ENCODE assay signal across 18 cellular contexts in genomic region chr15:40271915-40272712, GRCh38. TPM values are rescaled to one million over a fixed set of nuclear protein-coding genes. Genes with fewer than 3 reads are reported as not detected.
DNase-seq lines count a peak whose midpoint lies in the region; ATAC-seq, FAIRE-seq and TF ChIP-seq lines count a peak whose summit lies in the region.
"Had no signal": no experiment of that assay in that cellular context is flagged by ENCODE, and none has a peak within 500 bp of the region (broad histone marks: within the 10 kb centered on the region; RNA-seq: fewer than 3 reads in every experiment).

No MANE protein-coding gene starts in this region.

- no peak overlapping the region for H2AFZ ChIP-seq in HepG2 (ENCODE audit: low read length)
- H2AFZ ChIP-seq in neural progenitor cell (replicated peaks), result no peak overlapping the region
- H2AFZ ChIP-seq: GM23248 had no signal

- in situ Hi-C loops in HepG2 (cut with HindIII; ENCODE audit: extremely low pct_ligation_motif_present, low pct_unique_long_range_greater_than_20kb), result loop anchor here (5.0 kb wide), 2 partner anchors 55 to 225 kb away; no protein-coding TSS in a partner anchor

- H3K4me3 ChIP-seq in HepG2 (replicated peaks in 1 of 3; ENCODE audit: insufficient read depth in 1 of 3, low read depth in 2 of 3, low read length in 3 of 3) (peak overlapping the region in 1 of 3 experiments; percentile 56; a peak in 1 of 6 replicates), neural progenitor cell (no peak overlapping the region)
- H3K4me3 ChIP-seq: GM23248 had no signal

- H3K27me3 ChIP-seq in HepG2 (ENCODE audit: control insufficient read depth in 1 of 2, insufficient read depth in 2 of 2, low read length in 2 of 2) (peaks cover 4 to 35% of the 10 kb centered on the region in 2 experiments; a peak in 4 of 5 replicates), neural progenitor cell (peaks cover 4% of the 10 kb centered on the region)
- H3K27me3 ChIP-seq: BE2C had no signal

- no peaks in the 10 kb centered on the region for H3K9me3 ChIP-seq in HepG2 (ENCODE audit: low read length)
- H3K9me3 ChIP-seq in neural progenitor cell (ENCODE audit: low read depth), result no peaks in the 10 kb centered on the region
- H3K9me3 ChIP-seq: BE2C had no signal

- H3K4me3 Mint-ChIP-seq in CD14-positive monocyte, result no peak overlapping the region
- no peak overlapping the region for H3K4me3 Mint-ChIP-seq in neural progenitor cell
- H3K4me3 Mint-ChIP-seq: CD4-positive, alpha-beta T cell; H9 had no signal

- H3K9ac ChIP-seq in HepG2 (ENCODE audit: insufficient read depth, low read depth, low read length) (no peak overlapping the region), neural progenitor cell (no peak overlapping the region)
- H3K9ac ChIP-seq: GM23248 had no signal

- H3K27ac Mint-ChIP-seq in CD14-positive monocyte (no peak overlapping the region), neural progenitor cell (peak overlapping the region; percentile 85)
- H3K27ac Mint-ChIP-seq: CD4-positive, alpha-beta T cell had no signal

- no peaks in the 10 kb centered on the region for H3F3A ChIP-seq in neural progenitor cell (ENCODE audit: low read depth)

- H3K9me3 Mint-ChIP-seq in CD14-positive monocyte (no peaks in the 10 kb centered on the region), neural progenitor cell (no peaks in the 10 kb centered on the region)
- H3K9me3 Mint-ChIP-seq: CD4-positive, alpha-beta T cell; H9 had no signal

- CTCF ChIA-PET in RWPE1 (lab: Yijun Ruan, JAX) (interaction anchor here (0.6 to 7.0 kb wide), 13 partner anchors 12 to 367 kb away, joined by 3 to 112 read pairs (median 6); partner anchors contain the start of gene PAK6), HepG2 (lab: Yijun Ruan, JAX; ENCODE audit: low intra/inter-chr PET ratio, low total read pairs) (interaction anchor here (6.3 kb wide), 1 partner anchor 55 kb away, joined by 266 read pairs; no protein-coding TSS in a partner anchor)

- BruUV-seq in HepG2 (replicated peaks; lab: Mats Ljungman, UMichigan), result no TSS peak

- H3K27me3 Mint-ChIP-seq in CD14-positive monocyte (ENCODE audit: low read depth in 3 of 3) (peaks cover 2 to 12% (median 9%) of the 10 kb centered on the region in 3 donors), neural progenitor cell (ENCODE audit: insufficient read depth, low read depth) (peaks cover 22% of the 10 kb centered on the region)

- peak; percentile 38 for ATAC-seq in HepG2
- ATAC-seq in GM19463 (IDR thresholded peaks at IDR 0.05; ENCODE audit: unreplicated experiment), result no peak
- ATAC-seq in esophagus mucosa, result no peak

- H3K36me3 Mint-ChIP-seq in CD14-positive monocyte (no peaks in the 10 kb centered on the region), neural progenitor cell (no peaks in the 10 kb centered on the region)

- H3K79me2 ChIP-seq in HepG2 (ENCODE audit: insufficient read depth, low read length) (no peaks in the 10 kb centered on the region), neural progenitor cell (ENCODE audit: low read depth) (no peaks in the 10 kb centered on the region)

- DNase-seq in CD14-positive monocyte (ENCODE audit: low spot score) (no peak), RWPE1 (ENCODE audit: low spot score) (no peak), HepG2 (ENCODE audit: low spot score) (no peak), neural progenitor cell (ENCODE audit: low spot score) (no peak), SIG-M5 (lab: John Stamatoyannopoulos, UW) (no peak)
- DNase-seq in activated naive CD4-positive, alpha-beta T cell treated with Interleukin-2 at 50 U/mL for 16 hours, result no peak
- DNase-seq: CD4-positive, alpha-beta T cell; DMS 273 treated with DMSO at 0.1 percent for 48 hours; GM23248; H9 had no signal

- TF ChIP-seq CTCF in CD14-positive monocyte (IDR thresholded peaks at IDR 0.05) (peak; percentile 13), RWPE1 (conservative IDR thresholded peaks at IDR 0.05; ENCODE audit: low read depth) (no peak), HepG2 (CRISPR knock-in tag; IDR thresholded peaks at IDR 0.05) (no peak), neural progenitor cell (IDR thresholded peaks at IDR 0.05) (no peak)

- 60% methylated on average over 9 of the region's 33 CpGs for WGBS in HepG2 (ENCODE audit: low lambda C conversion rate)

- H3K27ac ChIP-seq in RWPE1, result peak overlapping the region; percentile 20
- H3K27ac ChIP-seq in HepG2 (ENCODE audit: extremely low read length, insufficient read depth, low read length), result no peak overlapping the region
- no peak overlapping the region for H3K27ac ChIP-seq in neural progenitor cell
- H3K27ac ChIP-seq: GM23248 had no signal

- TF ChIP-seq RAD21 in HepG2 (CRISPR knock-in tag; IDR thresholded peaks at IDR 0.05), result no peak

- POLR2A ChIA-PET in RWPE1 (lab: Yijun Ruan, JAX; ENCODE audit: low non-redundant PET), result no interaction called here
- POLR2A ChIA-PET in HepG2 (lab: Yijun Ruan, JAX), result interaction anchor here (1.1 to 1.6 kb wide), 2 partner anchors 31 to 55 kb away, joined by 3 to 5 read pairs; no protein-coding TSS in a partner anchor

- H3K4me2 ChIP-seq in HepG2 (ENCODE audit: low read depth, low read length) (peak overlapping the region; percentile 68), neural progenitor cell (no peak overlapping the region)

- H3K36me3 ChIP-seq in HepG2 (replicated peaks in 1 of 2; ENCODE audit: control insufficient read depth in 1 of 2, insufficient read depth in 2 of 2, low read length in 2 of 2), result no peaks in the 10 kb centered on the region
- H3K36me3 ChIP-seq in neural progenitor cell, result no peaks in the 10 kb centered on the region
- H3K36me3 ChIP-seq: BE2C had no signal

- H3K4me1 Mint-ChIP-seq in CD14-positive monocyte (peaks cover 21% of the 10 kb centered on the region), neural progenitor cell (peaks cover 18% of the 10 kb centered on the region)

- H4K20me1 ChIP-seq in HepG2 (ENCODE audit: insufficient read depth, low read length) (no peaks in the 10 kb centered on the region), neural progenitor cell (ENCODE audit: low read depth) (no peaks in the 10 kb centered on the region)

- no peak for TF ChIP-seq EP300 in HepG2 (IDR thresholded peaks at IDR 0.05; ENCODE audit: low read depth in 2 of 2, low read length in 2 of 2)
- TF ChIP-seq EP300 in HepG2 (CRISPR knock-in tag; IDR thresholded peaks at IDR 0.05; ENCODE audit: borderline replicate concordance), result no peak

- TF ChIP-seq POLR2A in HepG2 (IDR thresholded peaks at IDR 0.05; ENCODE audit: insufficient read depth in 1 of 2, low read depth in 2 of 2, low read length in 2 of 2), result no peak

- FAIRE-seq in HepG2 (lab: Jason Lieb, UNC), result no peak
- FAIRE-seq: A204.1, GM12891 had no signal

- intact Hi-C loops in CD14-positive monocyte (cut with micrococcal nuclease) (loop anchor here (5.0 to 10.0 kb wide), 3 partner anchors 225 to 487 kb away; partner anchors contain the start of gene FSIP1 (in 1 of the 2)), HepG2 (cut with micrococcal nuclease; ENCODE audit: unreplicated experiment) (loop anchor here (10.0 kb wide), 1 partner anchor 167 kb away; the partner anchor contains the start of gene BMF)

- H3K4me1 ChIP-seq in HepG2 (ENCODE audit: insufficient read depth, low read length) (peaks cover 38% of the 10 kb centered on the region), neural progenitor cell (peaks cover 6% of the 10 kb centered on the region)

RNA-seq across cellular contexts. Expression of gene ANKRD63, which starts 10.8 kb away (rescaled TPM):
- polyA plus RNA-seq in CD14-positive monocyte, result not detected
- not detected in 2 replicates for total RNA-seq in HepG2 (2016; rRNA removed; fragmentation: Illumina TruSeq; extraction: Trizol)
- not detected in 2 replicates for total RNA-seq in HepG2 (2016; cell fraction: cytosol; rRNA removed; fragmentation: Illumina TruSeq; extraction: Trizol; ENCODE audit: low read depth)
- total RNA-seq in HepG2 (2016; cell fraction: insoluble cytoplasmic fraction; rRNA removed; fragmentation: Illumina TruSeq; extraction: Trizol), result not detected in 2 replicates
- not detected in 2 replicates for total RNA-seq in HepG2 (2016; cell fraction: membrane; rRNA removed; fragmentation: Illumina TruSeq; extraction: Trizol)
- not detected in 2 replicates for total RNA-seq in HepG2 (2016; cell fraction: nucleus; rRNA removed; fragmentation: Illumina TruSeq; extraction: Trizol)
- not detected in 2 replicates for polyA plus RNA-seq in HepG2 (2011; rRNA removed)
- polyA plus RNA-seq in HepG2 (2011; cell fraction: cytosol; rRNA removed), result not detected in 2 replicates
- polyA plus RNA-seq in HepG2 (2011; cell fraction: nucleus; rRNA removed), result not detected in 2 replicates
- polyA plus RNA-seq in HepG2 (2012), result not detected in 2 replicates
- not detected in 2 replicates for polyA plus RNA-seq in HepG2 (2016; cell fraction: cytosol; fragmentation: Illumina TruSeq; extraction: Trizol; ENCODE audit: low read depth)
- not detected in 2 replicates for polyA plus RNA-seq in HepG2 (2016; cell fraction: insoluble cytoplasmic fraction; fragmentation: Illumina TruSeq; extraction: Trizol; ENCODE audit: low read depth)
- not detected in 2 replicates for polyA plus RNA-seq in HepG2 (2016; cell fraction: membrane; fragmentation: Illumina TruSeq; extraction: Trizol; ENCODE audit: low read depth)
- not detected in 2 replicates for polyA plus RNA-seq in HepG2 (2016; cell fraction: nucleus; fragmentation: Illumina TruSeq; extraction: Trizol; ENCODE audit: insufficient read depth, low read depth)
- 0.42 TPM in 1 of 2 replicates, not detected in the other for polyA minus RNA-seq in HepG2 (2011; rRNA and poly(A)+ RNA removed; ENCODE audit: low replicate concordance)
- not detected in 2 replicates for polyA minus RNA-seq in HepG2 (2011; cell fraction: cytosol; rRNA and poly(A)+ RNA removed)
- polyA minus RNA-seq in HepG2 (2011; cell fraction: nucleus; rRNA and poly(A)+ RNA removed), result not detected in 2 replicates
- not detected in 2 replicates for total RNA-seq in neural progenitor cell (ENCODE audit: low replicate concordance)
- total RNA-seq in esophagus mucosa, result not detected
- total RNA-seq: Calu3; CD4-positive, alpha-beta T cell; GM23248; HT-29 had no signal
- polyA plus RNA-seq: AG04450, GM23248 had no signal

RNA-seq across cellular contexts. Expression of gene PAK6, which starts 33.3 kb away (rescaled TPM):
- not detected for polyA plus RNA-seq in CD14-positive monocyte
- total RNA-seq in HepG2 (2016; rRNA removed; fragmentation: Illumina TruSeq; extraction: Trizol), result 0.07 TPM in 1 of 2 replicates, not detected in the other
- total RNA-seq in HepG2 (2016; cell fraction: cytosol; rRNA removed; fragmentation: Illumina TruSeq; extraction: Trizol; ENCODE audit: low read depth), result not detected in 2 replicates
- total RNA-seq in HepG2 (2016; cell fraction: insoluble cytoplasmic fraction; rRNA removed; fragmentation: Illumina TruSeq; extraction: Trizol), result 0.09 TPM in 1 of 2 replicates, not detected in the other
- not detected in 2 replicates for total RNA-seq in HepG2 (2016; cell fraction: membrane; rRNA removed; fragmentation: Illumina TruSeq; extraction: Trizol)
- not detected in 2 replicates for total RNA-seq in HepG2 (2016; cell fraction: nucleus; rRNA removed; fragmentation: Illumina TruSeq; extraction: Trizol)
- polyA plus RNA-seq in HepG2 (2011; rRNA removed), result 0.10 TPM in 1 of 2 replicates, not detected in the other
- 0.13 TPM in 1 of 2 replicates, not detected in the other for polyA plus RNA-seq in HepG2 (2011; cell fraction: cytosol; rRNA removed)
- polyA plus RNA-seq in HepG2 (2011; cell fraction: nucleus; rRNA removed), result 0.11 TPM in 1 of 2 replicates, not detected in the other
- not detected in 2 replicates for polyA plus RNA-seq in HepG2 (2012)
- polyA plus RNA-seq in HepG2 (2016; cell fraction: cytosol; fragmentation: Illumina TruSeq; extraction: Trizol; ENCODE audit: low read depth), result not detected in 2 replicates
- not detected in 2 replicates for polyA plus RNA-seq in HepG2 (2016; cell fraction: insoluble cytoplasmic fraction; fragmentation: Illumina TruSeq; extraction: Trizol; ENCODE audit: low read depth)
- not detected in 2 replicates for polyA plus RNA-seq in HepG2 (2016; cell fraction: membrane; fragmentation: Illumina TruSeq; extraction: Trizol; ENCODE audit: low read depth)
- polyA plus RNA-seq in HepG2 (2016; cell fraction: nucleus; fragmentation: Illumina TruSeq; extraction: Trizol; ENCODE audit: insufficient read depth, low read depth), result 0.22 TPM in 1 of 2 replicates, not detected in the other
- polyA minus RNA-seq in HepG2 (2011; rRNA and poly(A)+ RNA removed; ENCODE audit: low replicate concordance), result 0.23 TPM in 1 of 2 replicates, not detected in the other
- polyA minus RNA-seq in HepG2 (2011; cell fraction: cytosol; rRNA and poly(A)+ RNA removed), result not detected in 2 replicates
- 0.52 TPM in 1 of 2 replicates, not detected in the other for polyA minus RNA-seq in HepG2 (2011; cell fraction: nucleus; rRNA and poly(A)+ RNA removed)
- 0.90 TPM in 1 of 2 replicates, not detected in the other for total RNA-seq in neural progenitor cell (ENCODE audit: low replicate concordance)
- 25.3 TPM for total RNA-seq in esophagus mucosa
- total RNA-seq: GM23248 had no signal
- polyA plus RNA-seq: AG04450, GM23248 had no signal

RNA-seq across cellular contexts. Expression of gene PLCB2, which starts 35.6 kb away (rescaled TPM):
- polyA plus RNA-seq in CD14-positive monocyte (10 to 100 TPM; 56.5 to 74.5 TPM), HepG2 (2011; rRNA removed) (0.11 TPM in 1 of 2 replicates, not detected in the other)
- total RNA-seq in HepG2 (2016; rRNA removed; fragmentation: Illumina TruSeq; extraction: Trizol) (not detected in 2 replicates), neural progenitor cell (ENCODE audit: low replicate concordance) (0.56 and 2.1 TPM in 2 replicates), esophagus mucosa (4.2 TPM)
- total RNA-seq in HepG2 (2016; cell fraction: cytosol; rRNA removed; fragmentation: Illumina TruSeq; extraction: Trizol; ENCODE audit: low read depth), result not detected in 2 replicates
- not detected in 2 replicates for total RNA-seq in HepG2 (2016; cell fraction: insoluble cytoplasmic fraction; rRNA removed; fragmentation: Illumina TruSeq; extraction: Trizol)
- total RNA-seq in HepG2 (2016; cell fraction: membrane; rRNA removed; fragmentation: Illumina TruSeq; extraction: Trizol), result not detected in 2 replicates
- total RNA-seq in HepG2 (2016; cell fraction: nucleus; rRNA removed; fragmentation: Illumina TruSeq; extraction: Trizol), result not detected in 2 replicates
- polyA plus RNA-seq in HepG2 (2011; cell fraction: cytosol; rRNA removed), result 0.05 and 0.06 TPM in 2 replicates
- polyA plus RNA-seq in HepG2 (2011; cell fraction: nucleus; rRNA removed), result 0.39 and 0.71 TPM in 2 replicates
- not detected in 2 replicates for polyA plus RNA-seq in HepG2 (2012)
- not detected in 2 replicates for polyA plus RNA-seq in HepG2 (2016; cell fraction: cytosol; fragmentation: Illumina TruSeq; extraction: Trizol; ENCODE audit: low read depth)
- polyA plus RNA-seq in HepG2 (2016; cell fraction: insoluble cytoplasmic fraction; fragmentation: Illumina TruSeq; extraction: Trizol; ENCODE audit: low read depth), result not detected in 2 replicates
- polyA plus RNA-seq in HepG2 (2016; cell fraction: membrane; fragmentation: Illumina TruSeq; extraction: Trizol; ENCODE audit: low read depth), result not detected in 2 replicates
- polyA plus RNA-seq in HepG2 (2016; cell fraction: nucleus; fragmentation: Illumina TruSeq; extraction: Trizol; ENCODE audit: insufficient read depth, low read depth), result not detected in 2 replicates
- 29.2 TPM in 1 of 2 replicates, not detected in the other for polyA minus RNA-seq in HepG2 (2011; rRNA and poly(A)+ RNA removed; ENCODE audit: low replicate concordance)
- polyA minus RNA-seq in HepG2 (2011; cell fraction: cytosol; rRNA and poly(A)+ RNA removed), result not detected in 2 replicates
- not detected in 2 replicates for polyA minus RNA-seq in HepG2 (2011; cell fraction: nucleus; rRNA and poly(A)+ RNA removed)

RNA-seq across cellular contexts. Expression of gene INAFM2, which starts 51.4 kb away (rescaled TPM):
- polyA plus RNA-seq in CD14-positive monocyte (1 to 10 TPM; 5.1 to 8.3 TPM), HepG2 (2011; rRNA removed) (5.4 and 5.5 TPM in 2 replicates)
- total RNA-seq in HepG2 (2016; rRNA removed; fragmentation: Illumina TruSeq; extraction: Trizol) (6.5 and 8.1 TPM in 2 replicates), neural progenitor cell (ENCODE audit: low replicate concordance) (11.5 and 18.2 TPM in 2 replicates), esophagus mucosa (7.1 TPM)
- total RNA-seq in HepG2 (2016; cell fraction: cytosol; rRNA removed; fragmentation: Illumina TruSeq; extraction: Trizol; ENCODE audit: low read depth), result 2.3 and 2.5 TPM in 2 replicates
- total RNA-seq in HepG2 (2016; cell fraction: insoluble cytoplasmic fraction; rRNA removed; fragmentation: Illumina TruSeq; extraction: Trizol), result 6.7 and 7.0 TPM in 2 replicates
- total RNA-seq in HepG2 (2016; cell fraction: membrane; rRNA removed; fragmentation: Illumina TruSeq; extraction: Trizol), result 8.8 and 9.5 TPM in 2 replicates
- total RNA-seq in HepG2 (2016; cell fraction: nucleus; rRNA removed; fragmentation: Illumina TruSeq; extraction: Trizol), result 5.3 and 7.0 TPM in 2 replicates
- polyA plus RNA-seq in HepG2 (2011; cell fraction: cytosol; rRNA removed), result 2.7 and 3.4 TPM in 2 replicates
- 2.2 and 2.7 TPM in 2 replicates for polyA plus RNA-seq in HepG2 (2011; cell fraction: nucleus; rRNA removed)
- polyA plus RNA-seq in HepG2 (2012), result 4.1 and 4.6 TPM in 2 replicates
- polyA plus RNA-seq in HepG2 (2016; cell fraction: cytosol; fragmentation: Illumina TruSeq; extraction: Trizol; ENCODE audit: low read depth), result 1.7 and 3.1 TPM in 2 replicates
- 6.6 and 7.4 TPM in 2 replicates for polyA plus RNA-seq in HepG2 (2016; cell fraction: insoluble cytoplasmic fraction; fragmentation: Illumina TruSeq; extraction: Trizol; ENCODE audit: low read depth)
- 5.0 and 6.1 TPM in 2 replicates for polyA plus RNA-seq in HepG2 (2016; cell fraction: membrane; fragmentation: Illumina TruSeq; extraction: Trizol; ENCODE audit: low read depth)
- 5.7 and 8.4 TPM in 2 replicates for polyA plus RNA-seq in HepG2 (2016; cell fraction: nucleus; fragmentation: Illumina TruSeq; extraction: Trizol; ENCODE audit: insufficient read depth, low read depth)
- polyA minus RNA-seq in HepG2 (2011; rRNA and poly(A)+ RNA removed; ENCODE audit: low replicate concordance), result 3.4 and 5.5 TPM in 2 replicates
- 4.6 and 5.2 TPM in 2 replicates for polyA minus RNA-seq in HepG2 (2011; cell fraction: cytosol; rRNA and poly(A)+ RNA removed)
- polyA minus RNA-seq in HepG2 (2011; cell fraction: nucleus; rRNA and poly(A)+ RNA removed), result 2.2 and 4.2 TPM in 2 replicates

Comparison
In these comparisons a context has a peak if more than half of its experiments do, and no peak if none do; other contexts are left out.
1. RNA of gene PAK6, which starts 33.3 kb away (total RNA-seq): 25.3 TPM in esophagus mucosa (single experiment); 0.07 to 0.09 TPM in HepG2 and 0.90 TPM in neural progenitor cell; every median in the first group is over 10 times any median in the second.